ENCODE assay signal across 1 cellular context in genomic region chr7:999921-1000593, GRCh38.
TF ChIP-seq lines count a peak whose summit lies in the region.

No MANE protein-coding gene starts in this region.

TF ChIP-seq in GM12878, 131 proteins besides CTCF, POLR2A, EP300 and RAD21 (continued from another document and continues in another):
- no peak for TF ChIP-seq DPF2 (IDR thresholded peaks at IDR 0.05)
- peak; percentile 32; the same call in 1 of the 2 replicates for TF ChIP-seq CHD2 (IDR thresholded peaks at IDR 0.05; ENCODE audit: borderline replicate concordance, low read depth, low read length)
- TF ChIP-seq ZNF592 (IDR thresholded peaks at IDR 0.05) = peak; percentile 26; the same call in 1 of the 2 replicates
- TF ChIP-seq SMC3 (IDR thresholded peaks at IDR 0.05; ENCODE audit: borderline replicate concordance, low read length) = no peak
- no peak for TF ChIP-seq SMARCA5 (IDR thresholded peaks at IDR 0.05)
- peak; percentile 5 for TF ChIP-seq BCL3 (IDR thresholded peaks at IDR 0.05; ENCODE audit: borderline replicate concordance, insufficient read depth, low read depth, low read length, poor library complexity, severe bottlenecking)
- no peak for TF ChIP-seq IRF3 (IDR thresholded peaks at IDR 0.05)
- no peak for TF ChIP-seq NFIC (IDR thresholded peaks at IDR 0.05; ENCODE audit: low read depth, low read length)
- no peak for TF ChIP-seq MTA3 (IDR thresholded peaks at IDR 0.05; ENCODE audit: borderline replicate concordance, low read length)
- no peak for TF ChIP-seq ZNF622 (IDR thresholded peaks at IDR 0.05)
- no peak for TF ChIP-seq TAF1 (IDR thresholded peaks at IDR 0.05; ENCODE audit: borderline replicate concordance, low read depth, low read length)
- peak; percentile 80; the same call in 1 of the 2 replicates for TF ChIP-seq TCF3 (IDR thresholded peaks at IDR 0.05; ENCODE audit: borderline replicate concordance, insufficient read depth, low read depth, low read length)
- TF ChIP-seq FOXM1 (IDR thresholded peaks at IDR 0.05; ENCODE audit: low read depth, low read length) = no peak
- TF ChIP-seq ZBTB33 (IDR thresholded peaks at IDR 0.05) = no peak; the same call in 1 of the 2 replicates
- TF ChIP-seq STAT1 (conservative IDR thresholded peaks at IDR 0.05) = no peak
- no peak for TF ChIP-seq TCF12 (IDR thresholded peaks at IDR 0.05; ENCODE audit: low read depth, low read length)
- TF ChIP-seq ASH2L (IDR thresholded peaks at IDR 0.05; ENCODE audit: borderline replicate concordance, low read depth) = no peak
- TF ChIP-seq TBL1XR1 (IDR thresholded peaks at IDR 0.05; ENCODE audit: low read depth, low read length) = no peak
- peak; percentile 89 to 90 for TF ChIP-seq BHLHE40 (IDR thresholded peaks at IDR 0.05; ENCODE audit: borderline replicate concordance in 1 of 2, low read depth in 2 of 2, low read length in 1 of 2)
- no peak for TF ChIP-seq E4F1 (IDR thresholded peaks at IDR 0.05; ENCODE audit: borderline replicate concordance, partially characterized antibody)
- TF ChIP-seq E2F4 (IDR thresholded peaks at IDR 0.05; ENCODE audit: low read depth, low read length) = no peak
- TF ChIP-seq MAX (IDR thresholded peaks at IDR 0.05; ENCODE audit: low read depth, low read length) = 0 out of 2 replicates have a peak, but pooled peaks have one; percentile 26
- no peak for TF ChIP-seq LARP7 (IDR thresholded peaks at IDR 0.05)
- TF ChIP-seq ESRRA (IDR thresholded peaks at IDR 0.05; ENCODE audit: low read length) = no peak
- TF ChIP-seq ZNF384 (IDR thresholded peaks at IDR 0.05; ENCODE audit: borderline replicate concordance, low read depth, low read length) = no peak
- peak; percentile 92 for TF ChIP-seq MEF2B (IDR thresholded peaks at IDR 0.05; ENCODE audit: partially characterized antibody, poor library complexity, severe bottlenecking)
- no peak for TF ChIP-seq JUND (IDR thresholded peaks at IDR 0.05; ENCODE audit: low read depth, low read length)
- TF ChIP-seq RCOR1 (conservative IDR thresholded peaks at IDR 0.05; ENCODE audit: low read depth, low read length) = no peak
- peak; percentile 66 for TF ChIP-seq USF1 (IDR thresholded peaks at IDR 0.05; ENCODE audit: borderline replicate concordance, extremely low read length, insufficient read depth, low read depth, low read length)
- TF ChIP-seq ZNF207 (IDR thresholded peaks at IDR 0.05; ENCODE audit: borderline replicate concordance) = no peak
- no peak for TF ChIP-seq YBX1 (IDR thresholded peaks at IDR 0.05)
- TF ChIP-seq ATF3 (IDR thresholded peaks at IDR 0.05; ENCODE audit: borderline replicate concordance, extremely low read depth, low read depth, low read length) = no peak
- TF ChIP-seq HCFC1 (IDR thresholded peaks at IDR 0.05; ENCODE audit: low read length) = no peak
- TF ChIP-seq RB1 (IDR thresholded peaks at IDR 0.05; ENCODE audit: borderline replicate concordance) = no peak
- no peak for TF ChIP-seq SREBF2 (IDR thresholded peaks at IDR 0.05; ENCODE audit: low read length)
- TF ChIP-seq POLR2AphosphoS2 (IDR thresholded peaks at IDR 0.05; ENCODE audit: low read depth, low read length) = 0 out of 2 replicates have a peak, but pooled peaks have one; percentile 19
- no peak for TF ChIP-seq STAT3 (IDR thresholded peaks at IDR 0.05; ENCODE audit: low read depth, low read length)
- TF ChIP-seq SP1 (IDR thresholded peaks at IDR 0.05; ENCODE audit: low read depth, low read length) = peak; percentile 9
- 0 out of 2 replicates have a peak, but pooled peaks have one; percentile 40 for TF ChIP-seq PAX5 (IDR thresholded peaks at IDR 0.05; ENCODE audit: borderline replicate concordance, low read depth, low read length)
- no peak for TF ChIP-seq WRNIP1 (IDR thresholded peaks at IDR 0.05; ENCODE audit: borderline replicate concordance, low read depth, low read length)
- TF ChIP-seq CUX1 (IDR thresholded peaks at IDR 0.05; ENCODE audit: insufficient replicate concordance, low read depth, low read length) = no peak
- TF ChIP-seq CBX5 (IDR thresholded peaks at IDR 0.05; ENCODE audit: low read depth) = no peak
- TF ChIP-seq IRF4 (IDR thresholded peaks at IDR 0.05; ENCODE audit: low read depth, low read length) = no peak
- no peak for TF ChIP-seq POU2F2 (IDR thresholded peaks at IDR 0.05; ENCODE audit: borderline replicate concordance, low read depth, low read length)
- no peak for TF ChIP-seq BMI1 (IDR thresholded peaks at IDR 0.05; ENCODE audit: borderline replicate concordance)
- no peak for TF ChIP-seq TCF7 (IDR thresholded peaks at IDR 0.05; ENCODE audit: borderline replicate concordance)
